ENCODE assay signal across 8 cellular contexts in the genomic region with DNA sequence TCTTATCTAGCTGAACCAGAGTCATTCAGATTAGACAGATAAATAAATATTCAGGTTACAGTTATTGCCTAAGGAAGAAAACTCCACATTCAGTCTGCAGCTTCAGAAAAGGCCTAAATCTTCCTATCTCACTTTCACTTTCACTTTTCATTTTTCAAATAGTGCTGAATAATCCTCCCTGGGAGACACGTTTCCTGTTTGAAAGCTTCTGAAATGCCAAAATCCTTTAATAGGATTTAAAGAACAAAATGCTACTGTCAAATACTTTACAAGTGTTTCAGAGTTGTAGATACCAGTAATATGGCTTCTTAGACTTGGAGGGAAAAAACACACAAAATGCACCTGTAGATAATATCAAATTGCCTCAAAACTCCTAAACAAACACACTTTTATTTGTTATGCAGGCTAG. TPM values are rescaled to one million over a fixed set of nuclear protein-coding genes. Genes with fewer than 3 reads are reported as not detected.
DNase-seq lines count a peak whose midpoint lies in the region; ATAC-seq, FAIRE-seq and TF ChIP-seq lines count a peak whose summit lies in the region.

No MANE protein-coding gene starts in this region.

- CTCF ChIA-PET in A673 (lab: Charles Lee), result no interaction called here
- CTCF ChIA-PET in H1 (lab: Charles Lee; ENCODE audit: partially characterized antibody), result interaction anchor here (0.8 to 1.5 kb wide), 4 partner anchors 10 to 89 kb away, joined by 3 to 7 read pairs (median 4); no protein-coding TSS in a partner anchor

- H4K8ac ChIP-seq in H1 (ENCODE audit: extremely low read depth, insufficient read depth, low read length), result no peak overlapping the region

- 45% methylated on average over 1 of the region's 1 CpG; no CpG with 5 or more reads in 1 of the 2 experiments for WGBS in H1 (ENCODE audit: extremely low coverage in 1 of 2, insufficient coverage in 1 of 2, insufficient read length in 1 of 2, insufficient replicate concordance in 2 of 2, low coverage in 1 of 2, low lambda C conversion rate in 2 of 2, missing lambda C conversion rate in 1 of 2), 2 experiments
- 0 to 2% (median 0%) methylated on average over 1 of the region's 1 CpG for WGBS in ovary, 3 donors

- no peak overlapping the region for H2BK20ac ChIP-seq in H1 (ENCODE audit: low read length)

- peaks cover 3% of the 10 kb centered on the region; the same call in 1 of the 2 replicates for H3K79me1 ChIP-seq in H1 (ENCODE audit: low read depth, low read length)

- H2AFZ ChIP-seq in H1 (ENCODE audit: low read length), result no peak overlapping the region

- DNase-seq in A673 (ENCODE audit: low spot score) (peak; percentile 88), GM12864 (ENCODE audit: low read depth) (no peak), RCC 7860 (ENCODE audit: low spot score) (peak; percentile 56), H1 (ENCODE audit: low read depth in 1 of 2, low spot score in 2 of 2) (no peak), ovary (no peak), ecto neural progenitor cell (ENCODE audit: low spot score) (no peak)
- DNase-seq in stimulated activated CD4-positive, alpha-beta T cell treated with anti-CD3 and anti-CD28 coated beads, Interleukin-15, amount 100 ng/mL, for 24 hours, result no peak

- no TSS peak for BruUV-seq in A673 (replicated peaks; lab: Mats Ljungman, UMichigan)

- H3K4me2 ChIP-seq in H1 (ENCODE audit: insufficient read depth in 1 of 2, low read depth in 2 of 2, low read length in 2 of 2), result peak overlapping the region in 1 of 2 experiments; percentile 45; a peak in 1 of 4 replicates

- TF ChIP-seq CTCF in A673 (conservative IDR thresholded peaks at IDR 0.05; ENCODE audit: low read depth, low read length), result no peak
- TF ChIP-seq CTCF in GM12864 (IDR thresholded peaks at IDR 0.05; ENCODE audit: low read depth, low read length, missing control alignments), result no peak
- TF ChIP-seq CTCF in H1 (IDR thresholded peaks at IDR 0.05; ENCODE audit: control extremely low read depth in 1 of 3, insufficient read depth in 1 of 3, low read depth in 1 of 3, low read length in 3 of 3), result no peak
- no peak for TF ChIP-seq CTCF in ovary (IDR thresholded peaks at IDR 0.05)

- POLR2A ChIA-PET in A673 (lab: Charles Lee; ENCODE audit: low non-redundant PET), result no interaction called here
- POLR2A ChIA-PET in H1 (lab: Charles Lee; ENCODE audit: partially characterized antibody), result interaction anchor here (1.0 kb wide), 3 partner anchors 29 to 78 kb away, joined by 3 to 4 read pairs (median 4); no protein-coding TSS in a partner anchor

- no peak overlapping the region for H3K9ac ChIP-seq in H1 (replicated peaks in 1 of 4; ENCODE audit: extremely low read depth in 1 of 4, low read depth in 3 of 4, low read length in 3 of 4)

- no peak overlapping the region for H3K14ac ChIP-seq in H1 (ENCODE audit: insufficient read length)

- H3K36me3 ChIP-seq in A673 (ENCODE audit: insufficient read depth, low read length, poor library complexity, severe bottlenecking) (peaks cover 38% of the 10 kb centered on the region), H1 (ENCODE audit: control insufficient read depth in 2 of 4, insufficient read depth in 4 of 4, low read length in 3 of 4) (peaks cover 7 to 34% (median 24%) of the 10 kb centered on the region in 4 experiments), ovary (no peaks in the 10 kb centered on the region)

- H3K27me3 ChIP-seq in A673 (replicated peaks; ENCODE audit: insufficient read depth, low read depth, low read length, poor library complexity) (no peaks in the 10 kb centered on the region), H1 (replicated peaks in 1 of 4; ENCODE audit: control insufficient read depth in 3 of 4, extremely low read depth in 1 of 4, insufficient read depth in 3 of 4, low read length in 3 of 4) (no peaks in the 10 kb centered on the region), ovary (no peaks in the 10 kb centered on the region)

- H4K5ac ChIP-seq in H1 (ENCODE audit: insufficient read length, low read depth, low read length), result no peak overlapping the region

- H2AK5ac ChIP-seq in H1 (ENCODE audit: low read depth, low read length), result no peak overlapping the region

- H3K4me1 ChIP-seq in A673 (ENCODE audit: insufficient read depth, low read length, poor library complexity, severe bottlenecking) (peaks cover 26% of the 10 kb centered on the region), H1 (replicated peaks in 1 of 4; ENCODE audit: control insufficient read depth in 3 of 4, insufficient read depth in 4 of 4, low read length in 3 of 4) (no peaks in the 10 kb centered on the region), ovary (ENCODE audit: insufficient read depth) (no peaks in the 10 kb centered on the region)

- no peak overlapping the region for H3K23ac ChIP-seq in H1 (ENCODE audit: insufficient read length)

- H4K20me1 ChIP-seq in H1 (replicated peaks in 1 of 2; ENCODE audit: control insufficient read depth in 1 of 2, insufficient read depth in 2 of 2, low read length in 2 of 2), result peaks cover 0 to 4% of the 10 kb centered on the region in 2 experiments

- H3K9me3 ChIP-seq in A673 (ENCODE audit: low read depth, low read length, poor library complexity, severe bottlenecking) (no peaks in the 10 kb centered on the region), H1 (ENCODE audit: insufficient read depth in 2 of 2, low read depth in 1 of 2, low read length in 1 of 2) (no peaks in the 10 kb centered on the region), ovary (no peaks in the 10 kb centered on the region)

- H3K23me2 ChIP-seq in H1 (ENCODE audit: low read depth, low read length), result peaks cover 2% of the 10 kb centered on the region; the same call in 1 of the 2 replicates

- peaks cover 14 to 54% of the 10 kb centered on the region in 2 experiments for H3K79me2 ChIP-seq in H1 (ENCODE audit: control insufficient read depth in 1 of 2, insufficient read depth in 2 of 2, low read length in 2 of 2)

- H3K56ac ChIP-seq in H1 (replicated peaks; ENCODE audit: insufficient read length, low read depth, low read length), result no peak overlapping the region

- no peak overlapping the region for H4K91ac ChIP-seq in H1 (replicated peaks; ENCODE audit: insufficient read length, low read length)

- no peak overlapping the region for H2BK12ac ChIP-seq in H1 (ENCODE audit: low read depth, low read length)

- H3K27ac ChIP-seq in A673 (ENCODE audit: low read depth, low read length, poor library complexity, severe bottlenecking), result peak overlapping the region; percentile 75
- H3K27ac ChIP-seq in H1 (ENCODE audit: low read depth, low read length), result peak overlapping the region; percentile 33; the same call in 1 of the 2 replicates
- H3K27ac ChIP-seq in ovary, result peak overlapping the region in 1 of 2 donors; percentile 60

- intact Hi-C loops in A673 (cut with micrococcal nuclease; ENCODE audit: unreplicated experiment) (no loop called here), ovary (cut with DNase I) (no loop called here)

- TF ChIP-seq RAD21 in H1 (IDR thresholded peaks at IDR 0.05 in 1 of 2, conservative IDR thresholded peaks at IDR 0.05 in 1 of 2; ENCODE audit: low read depth in 2 of 2, low read length in 2 of 2), result no peak

- no peak overlapping the region for H2BK15ac ChIP-seq in H1 (ENCODE audit: low read length)

- H2BK120ac ChIP-seq in H1 (replicated peaks; ENCODE audit: low read depth, low read length), result no peak overlapping the region

- H3K4me3 ChIP-seq in A673 (ENCODE audit: low read depth, low read length, poor library complexity, severe bottlenecking) (peak overlapping the region; percentile 35), GM12864 (ENCODE audit: low read depth, low read length) (peak overlapping the region; percentile 46; the same call in 1 of the 2 replicates), H1 (ENCODE audit: extremely low read depth in 1 of 4, insufficient read depth in 2 of 4, low read depth in 3 of 4, low read length in 4 of 4) (peak overlapping the region in 1 of 4 experiments; percentile 29; a peak in 2 of 8 replicates), ovary (peak overlapping the region; percentile 6)

- no peak overlapping the region for H3K18ac ChIP-seq in H1 (ENCODE audit: extremely low read depth, low read length)

- FAIRE-seq in RCC 7860 (lab: Jason Lieb, UNC) (peak; percentile 84), H1 (lab: Jason Lieb, UNC) (no peak)

- TF ChIP-seq EP300 in H1 (IDR thresholded peaks at IDR 0.05; ENCODE audit: borderline replicate concordance in 1 of 2, low read depth in 2 of 2, low read length in 2 of 2), result no peak
- TF ChIP-seq EP300 in ovary (IDR thresholded peaks at IDR 0.05), result no peak

- no peak for ATAC-seq in GM21529 (IDR thresholded peaks at IDR 0.05; ENCODE audit: unreplicated experiment)

- H2BK5ac ChIP-seq in H1 (ENCODE audit: low read depth, low read length), result no peak overlapping the region

- TF ChIP-seq POLR2A in H1 (IDR thresholded peaks at IDR 0.05; ENCODE audit: control extremely low read depth in 1 of 2, low read depth in 2 of 2, low read length in 2 of 2) (no peak), ovary (IDR thresholded peaks at IDR 0.05) (no peak)

- H3K4ac ChIP-seq in H1 (replicated peaks; ENCODE audit: insufficient read length, low read depth, low read length), result no peak overlapping the region

TF ChIP-seq in H1, 55 proteins besides CTCF, POLR2A, EP300 and RAD21:
- TF ChIP-seq MAFK (IDR thresholded peaks at IDR 0.05; ENCODE audit: low read depth, low read length), result 0 out of 2 replicates have a peak, but pooled peaks have one; percentile 5
- no peak for TF ChIP-seq SP2 (IDR thresholded peaks at IDR 0.05; ENCODE audit: low read length)

RNA-seq across cellular contexts. Expression of a gene that starts 3.9 kb away (rescaled TPM):
- total RNA-seq in A673 (2021), result 162 and 169 TPM in 2 replicates
- total RNA-seq in H1 (2021; fragmentation: NEBNext Ultra II Directional; extraction: Animal tissue kit (Norgen Biotek cat#: 25700)), result 88.2 and 91.4 TPM in 2 replicates
- 94.0 and 101 TPM in 2 replicates for polyA plus RNA-seq in H1 (2011; rRNA removed)
- polyA plus RNA-seq in H1 (2011; cell fraction: cytosol; rRNA removed), result 67.5 TPM
- polyA plus RNA-seq in H1 (2011; cell fraction: nucleus; rRNA removed), result 60.6 TPM
- polyA plus RNA-seq in H1 (2012, experiment 1 of 2), result 90.8 to 102 TPM (median 101 TPM) in 4 replicates
- 71.5 TPM for polyA plus RNA-seq in H1 (2012, experiment 2 of 2)
- 157 TPM for polyA plus RNA-seq in H1 (2013, experiment 1 of 2)
- 164 TPM for polyA plus RNA-seq in H1 (2013, experiment 2 of 2)
- polyA minus RNA-seq in H1 (2011; rRNA and poly(A)+ RNA removed), result 59.7 and 62.8 TPM in 2 replicates
- polyA minus RNA-seq in H1 (2011; cell fraction: cytosol; rRNA and poly(A)+ RNA removed), result 41.5 TPM
- polyA minus RNA-seq in H1 (2011; cell fraction: nucleus; rRNA and poly(A)+ RNA removed), result 22.3 TPM
- total RNA-seq in ovary, result 10 to 100 TPM; 16.7 to 39.8 (median 36.9) TPM
- polyA plus RNA-seq in ovary, result 10 to 100 TPM; 32.0 to 88.7 TPM

Comparison
In these comparisons a context has a peak if more than half of its experiments do, and no peak if none do; other contexts are left out.
1. DNase-seq: peak in A673 (single experiment) and RCC 7860 (single experiment); none in GM12864 (single experiment), H1 (0 of 2), ovary (0 of 5), ecto neural progenitor cell (single experiment) and stimulated activated CD4-positive, alpha-beta T cell treated with anti-CD3 and anti-CD28 coated beads, Interleukin-15, amount 100 ng/mL, for 24 hours (single experiment).